In genomic region chr5:93572773-93573626, GRCh38 we compare ENCODE assay signal across 14 cellular contexts. TPM values are rescaled to one million over a fixed set of nuclear protein-coding genes. Genes with fewer than 3 reads are reported as not detected.
A peak's percentile ranks its signal among the peaks of the same experiment; 100 is the strongest.
DNase-seq lines count a peak whose midpoint lies in the region; ATAC-seq, FAIRE-seq and TF ChIP-seq lines count a peak whose summit lies in the region.
"Had no signal": no experiment of that assay in that cellular context is flagged by ENCODE, and none has a peak within 500 bp of the region (broad histone marks: within the 10 kb centered on the region; RNA-seq: fewer than 3 reads in every experiment).

No MANE protein-coding gene starts in this region.

- H3K4ac ChIP-seq in H1 (replicated peaks; ENCODE audit: insufficient read length, low read depth, low read length): no peak overlapping the region
- no peak overlapping the region for H3K4ac ChIP-seq in mesendoderm (ENCODE audit: low read depth, low read length)

- H3K56ac ChIP-seq in H1 (replicated peaks; ENCODE audit: insufficient read length, low read depth, low read length) (no peak overlapping the region), mesendoderm (ENCODE audit: low read length) (no peak overlapping the region)

- H2BK15ac ChIP-seq in H1 (ENCODE audit: low read length) (no peak overlapping the region), mesendoderm (replicated peaks; ENCODE audit: low read depth) (no peak overlapping the region)

- peak overlapping the region; percentile 17; the same call in 1 of the 2 replicates for H2BK12ac ChIP-seq in H1 (ENCODE audit: low read depth, low read length)

- H3K27ac ChIP-seq in H1 (ENCODE audit: low read depth, low read length) (no peak overlapping the region), mesendoderm (ENCODE audit: low read depth, low read length) (no peak overlapping the region), transverse colon (no peak overlapping the region)
- H3K27ac ChIP-seq: heart left ventricle had no signal

- H3K9ac ChIP-seq in H1 (replicated peaks in 1 of 4; ENCODE audit: extremely low read depth in 1 of 4, low read depth in 3 of 4, low read length in 3 of 4): no peak overlapping the region
- H3K9ac ChIP-seq in mesendoderm (ENCODE audit: low read length): no peak overlapping the region

- H3K4me3 Mint-ChIP-seq in IgD-negative memory B cell: peak overlapping the region in 2 of 4 donors; percentile 43 to 85
- H3K4me3 Mint-ChIP-seq in activated naive CD8-positive, alpha-beta T cell treated with anti-CD3 and anti-CD28 coated beads, Interleukin-2, amount 50 U/mL, for 24 hours: no peak overlapping the region

- POLR2A ChIA-PET in H1 (lab: Charles Lee; ENCODE audit: partially characterized antibody): interaction anchor here (0.8 kb wide), 1 partner anchor 28 kb away, joined by 3 read pairs; no protein-coding TSS in a partner anchor

- H3K23me2 ChIP-seq in H1 (ENCODE audit: low read depth, low read length): peaks cover 7% of the 10 kb centered on the region; the same call in 1 of the 2 replicates

- H2BK120ac ChIP-seq in H1 (replicated peaks; ENCODE audit: low read depth, low read length) (no peak overlapping the region), mesendoderm (ENCODE audit: low read depth, low read length) (no peak overlapping the region)

- FAIRE-seq in H1 (lab: Jason Lieb, UNC): no peak

- H3K4me3 ChIP-seq in H1 (ENCODE audit: extremely low read depth in 1 of 4, insufficient read depth in 2 of 4, low read depth in 3 of 4, low read length in 4 of 4) (peak overlapping the region; percentile 16 to 59 (median 31); a peak in 7 of 8 replicates), mesendoderm (ENCODE audit: low read length) (no peak overlapping the region), transverse colon (no peak overlapping the region)

- peaks cover 8 to 21% of the 10 kb centered on the region in 2 experiments for H4K20me1 ChIP-seq in H1 (replicated peaks in 1 of 2; ENCODE audit: control insufficient read depth in 1 of 2, insufficient read depth in 2 of 2, low read length in 2 of 2)

- H2BK5ac ChIP-seq in H1 (ENCODE audit: low read depth, low read length) (no peak overlapping the region), mesendoderm (ENCODE audit: low read length) (no peak overlapping the region)

- DNase-seq in AG08396 (ENCODE audit: low spot score) (peak; percentile 5), H1 (ENCODE audit: low read depth in 1 of 2, low spot score in 2 of 2) (peak in 1 of 2 experiments; percentile 85), mesendoderm (peak; percentile 69), HuH-7.5 (ENCODE audit: low spot score) (no peak), transverse colon (no peak)
- no peak for DNase-seq in activated naive CD8-positive, alpha-beta T cell treated with anti-CD3 and anti-CD28 coated beads, Interleukin-2, amount 50 U/mL, for 24 hours
- DNase-seq: activated gamma-delta T cell, COR-L47, NCI-H187 had no signal

- H3K9me3 ChIP-seq in H1 (ENCODE audit: insufficient read depth in 2 of 2, low read depth in 1 of 2, low read length in 1 of 2) (no peaks in the 10 kb centered on the region), transverse colon (no peaks in the 10 kb centered on the region)
- H3K9me3 ChIP-seq: heart left ventricle, uterus had no signal

- no peak overlapping the region for H3K14ac ChIP-seq in H1 (ENCODE audit: insufficient read length)

- no peak overlapping the region for H3K23ac ChIP-seq in H1 (ENCODE audit: insufficient read length)
- no peak overlapping the region for H3K23ac ChIP-seq in mesendoderm (ENCODE audit: low read length)

- H2AFZ ChIP-seq in H1 (ENCODE audit: low read length): no peak overlapping the region

- no peak overlapping the region for H4K8ac ChIP-seq in H1 (ENCODE audit: extremely low read depth, insufficient read depth, low read length)
- no peak overlapping the region for H4K8ac ChIP-seq in mesendoderm (ENCODE audit: low read depth, low read length)

- intact Hi-C loops in transverse colon (cut with DNase I; ENCODE audit: low total_unique reads): no loop called here

- H3K27ac Mint-ChIP-seq in IgD-negative memory B cell: peak overlapping the region; percentile 66 to 95 (median 90)
- H3K27ac Mint-ChIP-seq in activated naive CD8-positive, alpha-beta T cell treated with anti-CD3 and anti-CD28 coated beads, Interleukin-2, amount 50 U/mL, for 24 hours: no peak overlapping the region

- H3K36me3 ChIP-seq in H1 (ENCODE audit: control insufficient read depth in 2 of 4, insufficient read depth in 4 of 4, low read length in 3 of 4) (no peaks in the 10 kb centered on the region), mesendoderm (ENCODE audit: control insufficient read depth, insufficient read depth, low read length) (no peaks in the 10 kb centered on the region), transverse colon (no peaks in the 10 kb centered on the region)
- H3K36me3 ChIP-seq: heart left ventricle, uterus had no signal

- 2% methylated on average over 44 of the region's 50 CpGs; no CpG with 5 or more reads in 1 of the 2 experiments for WGBS in H1 (ENCODE audit: extremely low coverage in 1 of 2, insufficient coverage in 1 of 2, insufficient read length in 1 of 2, insufficient replicate concordance in 2 of 2, low coverage in 1 of 2, low lambda C conversion rate in 2 of 2, missing lambda C conversion rate in 1 of 2), 2 experiments
- no CpG with 5 or more reads among the region's 50 CpGs for WGBS in mesendoderm (ENCODE audit: extremely low coverage, insufficient coverage, low lambda C conversion rate)
- WGBS in transverse colon (ENCODE audit: low coverage in 1 of 2), 2 donors: 26% methylated on average over 50 of the region's 50 CpGs; no CpG with 5 or more reads in 1 of the 2 donors

- TF ChIP-seq CTCF in H1 (IDR thresholded peaks at IDR 0.05; ENCODE audit: control extremely low read depth in 1 of 3, insufficient read depth in 1 of 3, low read depth in 1 of 3, low read length in 3 of 3): no peak
- TF ChIP-seq CTCF in transverse colon (IDR thresholded peaks at IDR 0.05): no peak

- H3K9me3 Mint-ChIP-seq in IgD-negative memory B cell: peaks cover 0 to 7% (median 0%) of the 10 kb centered on the region in 3 donors
- no peaks in the 10 kb centered on the region for H3K9me3 Mint-ChIP-seq in activated naive CD8-positive, alpha-beta T cell treated with anti-CD3 and anti-CD28 coated beads, Interleukin-2, amount 50 U/mL, for 24 hours

- no peak overlapping the region for H2BK20ac ChIP-seq in H1 (ENCODE audit: low read length)

- peaks cover 84% of the 10 kb centered on the region for H3K27me3 Mint-ChIP-seq in IgD-negative memory B cell
- peaks cover 87% of the 10 kb centered on the region for H3K27me3 Mint-ChIP-seq in activated naive CD8-positive, alpha-beta T cell treated with anti-CD3 and anti-CD28 coated beads, Interleukin-2, amount 50 U/mL, for 24 hours

- H3K36me3 Mint-ChIP-seq in IgD-negative memory B cell: peaks cover 2% of the 10 kb centered on the region
- peaks cover 2% of the 10 kb centered on the region for H3K36me3 Mint-ChIP-seq in activated naive CD8-positive, alpha-beta T cell treated with anti-CD3 and anti-CD28 coated beads, Interleukin-2, amount 50 U/mL, for 24 hours (ENCODE audit: low read depth)

- CTCF ChIA-PET in H1 (lab: Charles Lee; ENCODE audit: partially characterized antibody): interaction anchor here (1.0 to 3.5 kb wide), 6 partner anchors 8 to 25 kb away, joined by 3 to 12 read pairs (median 8); partner anchors contain the start of genes NR2F1 and NR2F1-AS1

- H3K27me3 ChIP-seq in H1 (replicated peaks in 1 of 4; ENCODE audit: control insufficient read depth in 3 of 4, extremely low read depth in 1 of 4, insufficient read depth in 3 of 4, low read length in 3 of 4): peaks cover 79 to 99% (median 97%) of the 10 kb centered on the region in 4 experiments
- H3K27me3 ChIP-seq in mesendoderm (ENCODE audit: insufficient read depth, low read length, poor library complexity): peaks cover 77% of the 10 kb centered on the region
- peaks cover 100% of the 10 kb centered on the region for H3K27me3 ChIP-seq in transverse colon
- H3K27me3 ChIP-seq: uterus had no signal

- H3K79me2 ChIP-seq in H1 (ENCODE audit: control insufficient read depth in 1 of 2, insufficient read depth in 2 of 2, low read length in 2 of 2): no peaks in the 10 kb centered on the region
- no peaks in the 10 kb centered on the region for H3K79me2 ChIP-seq in mesendoderm (ENCODE audit: control insufficient read depth, insufficient read depth, low read length)

- H3K4me2 ChIP-seq in H1 (ENCODE audit: insufficient read depth in 1 of 2, low read depth in 2 of 2, low read length in 2 of 2) (peak overlapping the region; percentile 77 to 86), mesendoderm (ENCODE audit: low read length) (peak overlapping the region; percentile 56)

- no peak for ATAC-seq in activated naive CD8-positive, alpha-beta T cell treated with anti-CD3 and anti-CD28 coated beads, Interleukin-2, amount 50 U/mL, for 24 hours
- ATAC-seq in GM21723 (IDR thresholded peaks at IDR 0.05; ENCODE audit: unreplicated experiment): no peak
- ATAC-seq: SK-N-SH treated with all-trans-retinoic acid at 6 μM for 48 hours had no signal

- H3K4me1 Mint-ChIP-seq in IgD-negative memory B cell: peaks cover 8 to 18% (median 9%) of the 10 kb centered on the region in 3 donors
- peaks cover 21% of the 10 kb centered on the region for H3K4me1 Mint-ChIP-seq in activated naive CD8-positive, alpha-beta T cell treated with anti-CD3 and anti-CD28 coated beads, Interleukin-2, amount 50 U/mL, for 24 hours

- TF ChIP-seq EP300 in H1 (IDR thresholded peaks at IDR 0.05; ENCODE audit: borderline replicate concordance in 1 of 2, low read depth in 2 of 2, low read length in 2 of 2): no peak
- no peak for TF ChIP-seq EP300 in transverse colon (IDR thresholded peaks at IDR 0.05; ENCODE audit: low read depth)

- H4K91ac ChIP-seq in H1 (replicated peaks; ENCODE audit: insufficient read length, low read length): no peak overlapping the region

- TF ChIP-seq RAD21 in H1 (IDR thresholded peaks at IDR 0.05 in 1 of 2, conservative IDR thresholded peaks at IDR 0.05 in 1 of 2; ENCODE audit: low read depth in 2 of 2, low read length in 2 of 2): no peak

- peaks cover 10 to 27% (median 17%) of the 10 kb centered on the region in 4 experiments for H3K4me1 ChIP-seq in H1 (replicated peaks in 1 of 4; ENCODE audit: control insufficient read depth in 3 of 4, insufficient read depth in 4 of 4, low read length in 3 of 4)
- peaks cover 4% of the 10 kb centered on the region for H3K4me1 ChIP-seq in mesendoderm (ENCODE audit: control insufficient read depth, low read depth, low read length)
- H3K4me1 ChIP-seq in transverse colon: peaks cover 0 to 7% (median 2%) of the 10 kb centered on the region in 4 donors
- H3K4me1 ChIP-seq: uterus had no signal

- in situ Hi-C loops in transverse colon (cut with MboI; ENCODE audit: low pct_ligation_motif_present in 1 of 4, low pct_unique_long_range_greater_than_20kb in 1 of 4, low sequenced_read_pairs in 3 of 4): no loop called here

- H2AK5ac ChIP-seq in H1 (ENCODE audit: low read depth, low read length): no peak overlapping the region
- H2AK5ac ChIP-seq in mesendoderm (ENCODE audit: low read length): no peak overlapping the region

- H3K79me1 ChIP-seq in H1 (ENCODE audit: low read depth, low read length): no peaks in the 10 kb centered on the region
- H3K79me1 ChIP-seq in mesendoderm (ENCODE audit: low read length): no peaks in the 10 kb centered on the region

- no peak overlapping the region for H4K5ac ChIP-seq in H1 (ENCODE audit: insufficient read length, low read depth, low read length)
- no peak overlapping the region for H4K5ac ChIP-seq in mesendoderm (ENCODE audit: low read length)

- H3K18ac ChIP-seq in H1 (ENCODE audit: extremely low read depth, low read length): 0 out of 2 replicates have a peak overlapping the region, but pooled peaks have one; percentile 9
- H3K18ac ChIP-seq in mesendoderm (ENCODE audit: low read length): no peak overlapping the region

- TF ChIP-seq POLR2A in H1 (IDR thresholded peaks at IDR 0.05; ENCODE audit: control extremely low read depth in 1 of 2, low read depth in 2 of 2, low read length in 2 of 2) (no peak), transverse colon (IDR thresholded peaks at IDR 0.05) (no peak)

RNA-seq across cellular contexts. Expression of gene NR2F1-AS1, which starts 8.0 kb away (rescaled TPM):
- polyA plus RNA-seq in IgD-negative memory B cell (not detected), H1 (2011; rRNA removed) (1.1 and 5.6 TPM in 2 replicates)
- total RNA-seq in H1 (2021; fragmentation: NEBNext Ultra II Directional; extraction: Animal tissue kit (Norgen Biotek cat#: 25700)): 1.6 and 2.1 TPM in 2 replicates
- polyA plus RNA-seq in H1 (2011; cell fraction: cytosol; rRNA removed): 2.2 TPM
- 0.88 TPM for polyA plus RNA-seq in H1 (2011; cell fraction: nucleus; rRNA removed)
- 1.8 to 4.0 TPM (median 2.9 TPM) in 4 replicates for polyA plus RNA-seq in H1 (2012, experiment 1 of 2)
- 1.4 TPM for polyA plus RNA-seq in H1 (2012, experiment 2 of 2)
- 4.1 TPM for polyA plus RNA-seq in H1 (2013, experiment 1 of 2)
- polyA plus RNA-seq in H1 (2013, experiment 2 of 2): 3.5 TPM
- polyA minus RNA-seq in H1 (2011; rRNA and poly(A)+ RNA removed): 0.69 and 1.7 TPM in 2 replicates
- polyA minus RNA-seq in H1 (2011; cell fraction: cytosol; rRNA and poly(A)+ RNA removed): not detected
- polyA minus RNA-seq in H1 (2011; cell fraction: nucleus; rRNA and poly(A)+ RNA removed): 3.4 TPM
- 0.53 TPM for polyA plus RNA-seq in mesendoderm (2013, experiment 1 of 2)
- 0.66 TPM for polyA plus RNA-seq in mesendoderm (2013, experiment 2 of 2)
- total RNA-seq in transverse colon: 1 to 10 TPM; 1.2 to 3.7 (median 2.2) TPM

RNA-seq across cellular contexts. Expression of gene NR2F1, which starts 10.0 kb away (rescaled TPM):
- not detected for polyA plus RNA-seq in IgD-negative memory B cell
- total RNA-seq in H1 (2021; fragmentation: NEBNext Ultra II Directional; extraction: Animal tissue kit (Norgen Biotek cat#: 25700)): not detected in 2 replicates
- polyA plus RNA-seq in H1 (2011; rRNA removed): 0.17 TPM in 1 of 2 replicates, not detected in the other
- 0.27 TPM for polyA plus RNA-seq in H1 (2011; cell fraction: cytosol; rRNA removed)
- polyA plus RNA-seq in H1 (2011; cell fraction: nucleus; rRNA removed): 0.20 TPM
- polyA plus RNA-seq in H1 (2012, experiment 1 of 2): 0.17 to 0.59 TPM (median 0.49 TPM) in 4 replicates
- polyA plus RNA-seq in H1 (2012, experiment 2 of 2): not detected
- 0.02 TPM for polyA plus RNA-seq in H1 (2013, experiment 1 of 2)
- polyA plus RNA-seq in H1 (2013, experiment 2 of 2): not detected
- 0.13 TPM in 1 of 2 replicates, not detected in the other for polyA minus RNA-seq in H1 (2011; rRNA and poly(A)+ RNA removed)
- 2.1 TPM for polyA minus RNA-seq in H1 (2011; cell fraction: cytosol; rRNA and poly(A)+ RNA removed)
- polyA minus RNA-seq in H1 (2011; cell fraction: nucleus; rRNA and poly(A)+ RNA removed): 0.90 TPM
- polyA plus RNA-seq in mesendoderm (2013, experiment 1 of 2): not detected
- not detected for polyA plus RNA-seq in mesendoderm (2013, experiment 2 of 2)
- total RNA-seq in transverse colon: 1 to 10 TPM; 1.5 to 6.2 (median 3.2) TPM

Comparison
In these comparisons a context has a peak if more than half of its experiments do, and no peak if none do; other contexts are left out.
1. DNase-seq: peak in AG08396 (single experiment) and mesendoderm (single experiment); none in HuH-7.5 (single experiment), activated naive CD8-positive, alpha-beta T cell treated with anti-CD3 and anti-CD28 coated beads, Interleukin-2, amount 50 U/mL, for 24 hours (single experiment) and transverse colon (single experiment).
2. H3K4me3 ChIP-seq: peak in H1 (4 of 4); none in mesendoderm (single experiment) and transverse colon (0 of 4).